Comparison of ENCODE assay signal across 2 cellular contexts in genomic region chr2:135498588-135498987, GRCh38.
TF ChIP-seq lines count a peak whose summit lies in the region.

No MANE protein-coding gene starts in this region.

TF ChIP-seq in K562, 482 proteins besides CTCF, POLR2A, EP300 and RAD21:
- TF ChIP-seq ZNF280A (IDR thresholded peaks at IDR 0.05; ENCODE audit: low read depth, partially characterized antibody) (peak; percentile 74), CHAMP1 (IDR thresholded peaks at IDR 0.05) (peak; percentile 79), CBX5 (IDR thresholded peaks at IDR 0.05; ENCODE audit: borderline replicate concordance, low read depth) (peak; percentile 62; the same call in 1 of the 2 replicates), TRIM24 (IDR thresholded peaks at IDR 0.05) (peak in 1 of 2 experiments; percentile 33; a peak in 1 of 4 replicates), CBX3 (IDR thresholded peaks at IDR 0.05; ENCODE audit: borderline replicate concordance in 1 of 2, low read length in 2 of 2) (peak in 1 of 2 experiments; percentile 78; a peak in 2 of 3 replicates), TRIM28 (IDR thresholded peaks at IDR 0.05) (peak; percentile 63; the same call in 1 of the 2 replicates), ZBTB33 (CRISPR knock-in tag; IDR thresholded peaks at IDR 0.05) (peak; percentile 89)

TF ChIP-seq in HepG2, 621 proteins besides CTCF, POLR2A, EP300 and RAD21:
- peak; percentile 26; the same call in 1 of the 2 replicates for TF ChIP-seq HOMEZ (CRISPR knock-in tag; IDR thresholded peaks at IDR 0.05; ENCODE audit: low read depth)
- peak; percentile 58; the same call in 1 of the 2 replicates for TF ChIP-seq ZBTB33 (CRISPR knock-in tag; IDR thresholded peaks at IDR 0.05)
- TF ChIP-seq ZNF280D (CRISPR knock-in tag; IDR thresholded peaks at IDR 0.05) = peak; percentile 43; the same call in 1 of the 2 replicates
